ENCODE assay signal across 1 cellular context in genomic region chr7:4113271-4113670, GRCh38.
TF ChIP-seq lines count a peak whose summit lies in the region.

No MANE protein-coding gene starts in this region.

TF ChIP-seq in GM23338, 12 proteins besides CTCF, POLR2A, EP300 and RAD21 (continued from another document):
- no peak for TF ChIP-seq ZNF462 (CRISPR knock-in tag; IDR thresholded peaks at IDR 0.05)
- no peak for TF ChIP-seq STAT1 (IDR thresholded peaks at IDR 0.05; ENCODE audit: unreplicated experiment)
- no peak for TF ChIP-seq EZH2 (IDR thresholded peaks at IDR 0.05; ENCODE audit: low read depth, unreplicated experiment)
- TF ChIP-seq POLR2AphosphoS5 (IDR thresholded peaks at IDR 0.05; ENCODE audit: low read depth) = no peak
